1 cellular context compared by ENCODE assay signal in the genomic region with DNA sequence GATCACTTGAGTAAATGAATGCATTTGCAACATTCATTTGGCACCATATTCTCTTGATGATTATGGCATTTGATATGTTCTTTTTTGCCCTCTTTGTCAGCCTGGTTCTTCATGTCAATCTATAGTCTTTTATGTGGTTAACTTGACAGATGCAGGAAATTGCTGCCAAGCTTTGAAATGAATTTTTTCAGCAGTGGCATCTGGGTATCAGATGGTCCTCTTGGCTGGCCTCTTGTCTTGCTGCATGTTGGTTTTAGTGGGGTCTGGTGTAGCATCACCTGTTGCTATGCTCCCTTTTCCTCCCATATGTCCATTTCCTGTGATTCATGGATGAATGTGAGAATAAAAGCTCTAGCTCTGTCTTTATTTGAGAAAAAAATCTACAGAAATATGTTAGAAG.
TF ChIP-seq lines count a peak whose summit lies in the region.

No MANE protein-coding gene starts in this region.

TF ChIP-seq in HEK293T, 16 proteins besides CTCF, POLR2A, EP300 and RAD21 (continued from another document):
- TF ChIP-seq ARNT (IDR thresholded peaks at IDR 0.05) (no peak), NFRKB (IDR thresholded peaks at IDR 0.05) (no peak), ZNF384 (IDR thresholded peaks at IDR 0.05) (no peak)
